8 cellular contexts compared by ENCODE assay signal in genomic region chrX:78029663-78030062, GRCh38.
DNase-seq lines count a peak whose midpoint lies in the region; ATAC-seq, FAIRE-seq and TF ChIP-seq lines count a peak whose summit lies in the region.

No MANE protein-coding gene starts in this region.

- no peak overlapping the region for H2BK5ac ChIP-seq in mesendoderm (ENCODE audit: low read length)

- no peaks in the 10 kb centered on the region for H3K4me1 ChIP-seq in left ventricle myocardium inferior
- no peaks in the 10 kb centered on the region for H3K4me1 ChIP-seq in K562 (replicated peaks in 1 of 2; ENCODE audit: control insufficient read depth in 2 of 2, insufficient read depth in 2 of 2, low read length in 2 of 2)
- H3K4me1 ChIP-seq in mesendoderm (ENCODE audit: control insufficient read depth, low read depth, low read length) = no peaks in the 10 kb centered on the region

- H3K4ac ChIP-seq in mesendoderm (ENCODE audit: low read depth, low read length) = no peak overlapping the region

- H2BK120ac ChIP-seq in mesendoderm (ENCODE audit: low read depth, low read length) = no peak overlapping the region

- no peak for ATAC-seq in left cardiac atrium
- peak; percentile 61 for ATAC-seq in K562
- no peak for ATAC-seq in HG02678 (IDR thresholded peaks at IDR 0.05; ENCODE audit: unreplicated experiment)

- no peak overlapping the region for H3K23ac ChIP-seq in mesendoderm (ENCODE audit: low read length)

- TF ChIP-seq RAD21 in K562 (CRISPR knock-in tag; conservative IDR thresholded peaks at IDR 0.05 in 1 of 2, IDR thresholded peaks at IDR 0.05 in 1 of 2) = peak; percentile 52 to 78

- intact Hi-C loops in left ventricle myocardium inferior (cut with micrococcal nuclease) = no loop called here
- intact Hi-C loops in left cardiac atrium (cut with DNase I) = loop anchor here in 1 of 2 donors (10.0 kb wide), 1 partner anchor 115 kb away; the partner anchor contains the start of gene ATP7A
- intact Hi-C loops in K562 (cut with micrococcal nuclease) = loop anchor here (10.0 kb wide), 1 partner anchor 1475 kb away; no protein-coding TSS in a partner anchor

- no peak overlapping the region for H3K56ac ChIP-seq in mesendoderm (ENCODE audit: low read length)

- in situ Hi-C loops in K562 (cut with MboI) = loop anchor here (10.0 kb wide), 2 partner anchors 125 to 1475 kb away; no protein-coding TSS in a partner anchor

- peak; percentile 67 for FAIRE-seq in K562 (lab: Jason Lieb, UNC)

- no peak overlapping the region for H4K5ac ChIP-seq in mesendoderm (ENCODE audit: low read length)

- WGBS in K562 (ENCODE audit: insufficient coverage, low coverage, missing lambda C conversion rate) = 22% methylated on average over 2 of the region's 2 CpGs
- WGBS in mesendoderm (ENCODE audit: extremely low coverage, insufficient coverage, low lambda C conversion rate) = no CpG with 5 or more reads among the region's 2 CpGs

- no peak overlapping the region for H3K27ac ChIP-seq in left ventricle myocardium inferior (replicated peaks)
- no peak overlapping the region for H3K27ac ChIP-seq in K562 (ENCODE audit: extremely low read depth, low read depth, low read length)
- no peak overlapping the region for H3K27ac ChIP-seq in mesendoderm (ENCODE audit: low read depth, low read length)

- TF ChIP-seq POLR2A in K562 (conservative IDR thresholded peaks at IDR 0.05) = no peak

- TF ChIP-seq CTCF in left ventricle myocardium inferior (IDR thresholded peaks at IDR 0.05; ENCODE audit: borderline replicate concordance) (peak; percentile 55), K562 (IDR thresholded peaks at IDR 0.05 in 2 of 3, conservative IDR thresholded peaks at IDR 0.05 in 1 of 3; ENCODE audit: insufficient read depth in 2 of 3, low read depth in 1 of 3, low read length in 3 of 3) (peak; percentile 45 to 66 (median 51); a peak in 5 of 6 replicates)

- H3K27me3 ChIP-seq in left ventricle myocardium inferior (ENCODE audit: low read depth) = no peaks in the 10 kb centered on the region
- no peaks in the 10 kb centered on the region for H3K27me3 ChIP-seq in K562 (ENCODE audit: control insufficient read depth in 2 of 2, insufficient read depth in 2 of 2, low read length in 2 of 2)
- no peaks in the 10 kb centered on the region for H3K27me3 ChIP-seq in mesendoderm (ENCODE audit: insufficient read depth, low read length, poor library complexity)

- no TSS peak for BruUV-seq in K562 (replicated peaks; lab: Mats Ljungman, UMichigan)

- no peak overlapping the region for H2BK15ac ChIP-seq in mesendoderm (replicated peaks; ENCODE audit: low read depth)

- H2AFZ ChIP-seq in K562 (ENCODE audit: low read depth, low read length) = no peak overlapping the region

- H3K9ac ChIP-seq in K562 (ENCODE audit: insufficient read depth in 1 of 2, low read depth in 2 of 2, low read length in 2 of 2) (no peak overlapping the region), mesendoderm (ENCODE audit: low read length) (no peak overlapping the region)

- CTCF ChIA-PET in K562 (lab: Yijun Ruan, JAX; ENCODE audit: low intra/inter-chr PET ratio) = no interaction called here

- TF ChIP-seq EP300 in K562 (IDR thresholded peaks at IDR 0.05; ENCODE audit: low read length) = no peak

- H4K8ac ChIP-seq in mesendoderm (ENCODE audit: low read depth, low read length) = no peak overlapping the region

- H3K36me3 ChIP-seq in left ventricle myocardium inferior (no peaks in the 10 kb centered on the region), K562 (ENCODE audit: control insufficient read depth, insufficient read depth, low read length) (0 out of 3 replicates have a peak, but pooled peaks cover 3% of the 10 kb centered on the region), mesendoderm (ENCODE audit: control insufficient read depth, insufficient read depth, low read length) (no peaks in the 10 kb centered on the region)

- DNase-seq in left ventricle myocardium inferior (peak; percentile 13), left cardiac atrium (no peak), NCI-H2107 treated with DMSO at 0.1 percent for 48 hours (lab: John Stamatoyannopoulos, UW; ENCODE audit: unreplicated experiment) (peak; percentile 41), K562 (ENCODE audit: extremely low read depth in 1 of 4, low spot score in 3 of 4) (peak in 3 of 4 experiments; percentile 5 to 42 (median 6)), mesendoderm (peak; percentile 18), epidermal melanocyte (ENCODE audit: insufficient read length, low spot score) (no peak), NCI-H128 (lab: John Stamatoyannopoulos, UW; ENCODE audit: unreplicated experiment) (no peak)

- no peak overlapping the region for H2AK5ac ChIP-seq in mesendoderm (ENCODE audit: low read length)

- POLR2A ChIA-PET in K562 (lab: Yijun Ruan, JAX) = no interaction called here

- H3K79me1 ChIP-seq in mesendoderm (ENCODE audit: low read length) = no peaks in the 10 kb centered on the region

- no peaks in the 10 kb centered on the region for H3K9me3 ChIP-seq in left ventricle myocardium inferior (replicated peaks)
- no peaks in the 10 kb centered on the region for H3K9me3 ChIP-seq in K562 (replicated peaks; ENCODE audit: control insufficient read depth, insufficient read depth, low read depth, low read length)

- H3K4me2 ChIP-seq in K562 (ENCODE audit: insufficient read depth, low read length) (no peak overlapping the region), mesendoderm (ENCODE audit: low read length) (no peak overlapping the region)

- H3K79me2 ChIP-seq in K562 (ENCODE audit: control insufficient read depth, insufficient read depth, low read length) = no peaks in the 10 kb centered on the region
- no peaks in the 10 kb centered on the region for H3K79me2 ChIP-seq in mesendoderm (ENCODE audit: control insufficient read depth, insufficient read depth, low read length)

- no peak overlapping the region for H3K4me3 ChIP-seq in left ventricle myocardium inferior
- H3K4me3 ChIP-seq in K562 = no peak overlapping the region
- H3K4me3 ChIP-seq in mesendoderm (ENCODE audit: low read length) = no peak overlapping the region

- no peaks in the 10 kb centered on the region for H3K9me1 ChIP-seq in K562 (ENCODE audit: control insufficient read depth, insufficient read depth, low read length)

- no peak overlapping the region for H3K18ac ChIP-seq in mesendoderm (ENCODE audit: low read length)

- no peaks in the 10 kb centered on the region for H4K20me1 ChIP-seq in K562 (replicated peaks; ENCODE audit: control insufficient read depth, insufficient read depth, low read length)

TF ChIP-seq in K562, 482 proteins besides CTCF, POLR2A, EP300 and RAD21:
- TF ChIP-seq ZNF79 (CRISPR knock-in tag; IDR thresholded peaks at IDR 0.05; ENCODE audit: low read depth) (no peak), ZBTB33 (CRISPR knock-in tag; IDR thresholded peaks at IDR 0.05) (no peak), NR2C1 (IDR thresholded peaks at IDR 0.05) (no peak), NR2C1 (tag; IDR thresholded peaks at IDR 0.05) (no peak), ZFPM2 (CRISPR knock-in tag; IDR thresholded peaks at IDR 0.05) (no peak), RBM39 (optimal IDR thresholded peaks at IDR 0.05; ENCODE audit: low read depth, low read length) (no peak), STAG1 (CRISPR knock-in tag; IDR thresholded peaks at IDR 0.05; ENCODE audit: borderline replicate concordance) (peak; percentile 32; the same call in 1 of the 2 replicates), SMC3 (conservative IDR thresholded peaks at IDR 0.05; ENCODE audit: insufficient read depth, low read depth, low read length) (peak; percentile 59; the same call in 1 of the 2 replicates), ARID1B (IDR thresholded peaks at IDR 0.05) (no peak), LCOR (CRISPR knock-in tag; IDR thresholded peaks at IDR 0.05) (no peak)
- TF ChIP-seq, protein P1, sequence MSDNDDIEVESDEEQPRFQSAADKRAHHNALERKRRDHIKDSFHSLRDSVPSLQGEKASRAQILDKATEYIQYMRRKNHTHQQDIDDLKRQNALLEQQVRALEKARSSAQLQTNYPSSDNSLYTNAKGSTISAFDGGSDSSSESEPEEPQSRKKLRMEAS (CRISPR knock-in tag; IDR thresholded peaks at IDR 0.05) = no peak
- TF ChIP-seq, protein P2, sequence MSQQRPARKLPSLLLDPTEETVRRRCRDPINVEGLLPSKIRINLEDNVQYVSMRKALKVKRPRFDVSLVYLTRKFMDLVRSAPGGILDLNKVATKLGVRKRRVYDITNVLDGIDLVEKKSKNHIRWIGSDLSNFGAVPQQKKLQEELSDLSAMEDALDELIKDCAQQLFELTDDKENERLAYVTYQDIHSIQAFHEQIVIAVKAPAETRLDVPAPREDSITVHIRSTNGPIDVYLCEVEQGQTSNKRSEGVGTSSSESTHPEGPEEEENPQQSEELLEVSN (IDR thresholded peaks at IDR 0.05; ENCODE audit: borderline replicate concordance in 1 of 2, extremely low read depth in 1 of 2, insufficient read depth in 1 of 2, insufficient read length in 1 of 2, low read depth in 1 of 2, low read length in 1 of 2, poor library complexity in 1 of 2, severe bottlenecking in 1 of 2) = no peak
- TF ChIP-seq, protein P3, sequence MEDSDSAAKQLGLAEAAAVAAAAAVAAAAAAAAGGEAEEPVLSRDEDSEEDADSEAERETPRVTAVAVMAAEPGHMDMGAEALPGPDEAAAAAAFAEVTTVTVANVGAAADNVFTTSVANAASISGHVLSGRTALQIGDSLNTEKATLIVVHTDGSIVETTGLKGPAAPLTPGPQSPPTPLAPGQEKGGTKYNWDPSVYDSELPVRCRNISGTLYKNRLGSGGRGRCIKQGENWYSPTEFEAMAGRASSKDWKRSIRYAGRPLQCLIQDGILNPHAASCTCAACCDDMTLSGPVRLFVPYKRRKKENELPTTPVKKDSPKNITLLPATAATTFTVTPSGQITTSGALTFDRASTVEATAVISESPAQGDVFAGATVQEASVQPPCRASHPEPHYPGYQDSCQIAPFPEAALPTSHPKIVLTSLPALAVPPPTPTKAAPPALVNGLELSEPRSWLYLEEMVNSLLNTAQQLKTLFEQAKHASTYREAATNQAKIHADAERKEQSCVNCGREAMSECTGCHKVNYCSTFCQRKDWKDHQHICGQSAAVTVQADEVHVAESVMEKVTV (CRISPR knock-in tag; IDR thresholded peaks at IDR 0.05) = peak; percentile 16; the same call in 1 of the 2 replicates

Comparison
In these comparisons a context has a peak if more than half of its experiments do, and no peak if none do; other contexts are left out.
1. DNase-seq: peak in left ventricle myocardium inferior (single experiment), NCI-H2107 treated with DMSO at 0.1 percent for 48 hours (single experiment), K562 (3 of 4) and mesendoderm (single experiment); none in left cardiac atrium (single experiment), epidermal melanocyte (single experiment) and NCI-H128 (single experiment).